ENCODE assay signal across 19 cellular contexts in genomic region chr5:180299526-180299925, GRCh38. TPM values are rescaled to one million over a fixed set of nuclear protein-coding genes. Genes with fewer than 3 reads are reported as not detected.
"Had no signal": no experiment of that assay in that cellular context is flagged by ENCODE, and none has a peak within 500 bp of the region (broad histone marks: within the 10 kb centered on the region; RNA-seq: fewer than 3 reads in every experiment).

No MANE protein-coding gene starts in this region.

- H3K27ac Mint-ChIP-seq: dendritic cell treated with granulocyte-macrophage colony-stimulating factor and Interleukin-4, amounts not matched to agents 40 ng/mL and 50 ng/mL, for 4 days; effector memory CD8-positive, alpha-beta T cell; immature natural killer cell; naive thymus-derived CD4-positive, alpha-beta T cell had no signal

- ATAC-seq: effector memory CD8-positive, alpha-beta T cell; foreskin keratinocyte; gastroesophageal sphincter; heart left ventricle; left lung; left ventricle myocardium superior; lower lobe of right lung; naive thymus-derived CD4-positive, alpha-beta T cell had no signal

- DNase-seq: cortex of kidney; effector CD8-positive, alpha-beta T cell; effector memory CD8-positive, alpha-beta T cell; foreskin keratinocyte; heart left ventricle; hypothalamus; immature natural killer cell; left cardiac atrium; left lung; left ventricle myocardium superior; lower lobe of right lung; mesenchymal stem cell; midbrain; naive thymus-derived CD4-positive, alpha-beta T cell had no signal

- H3K9me3 Mint-ChIP-seq: dendritic cell treated with granulocyte-macrophage colony-stimulating factor and Interleukin-4, amounts not matched to agents 40 ng/mL and 50 ng/mL, for 4 days; effector memory CD8-positive, alpha-beta T cell; immature natural killer cell; naive thymus-derived CD4-positive, alpha-beta T cell had no signal

- H3K27me3 ChIP-seq: esophagus muscularis mucosa, foreskin keratinocyte, gastroesophageal sphincter, heart left ventricle, hepatocyte, left lung had no signal

- H2AFZ ChIP-seq: hepatocyte had no signal

- H3K27ac ChIP-seq: esophagus muscularis mucosa, foreskin keratinocyte, gastroesophageal sphincter, heart left ventricle, hepatocyte, left lung, lower lobe of right lung had no signal

- H3K4me3 Mint-ChIP-seq: dendritic cell treated with granulocyte-macrophage colony-stimulating factor and Interleukin-4, amounts not matched to agents 40 ng/mL and 50 ng/mL, for 4 days; effector memory CD8-positive, alpha-beta T cell; immature natural killer cell; naive thymus-derived CD4-positive, alpha-beta T cell had no signal

- H3K4me2 ChIP-seq: hepatocyte had no signal

- H3K27me3 Mint-ChIP-seq: effector memory CD8-positive, alpha-beta T cell had no signal

- H3K79me2 ChIP-seq: hepatocyte had no signal

- H3K36me3 Mint-ChIP-seq: immature natural killer cell; naive thymus-derived CD4-positive, alpha-beta T cell had no signal

- H3K4me3 ChIP-seq: esophagus muscularis mucosa, gastroesophageal sphincter, heart left ventricle, hepatocyte, left lung, lower lobe of right lung had no signal

- H3K4me1 ChIP-seq: esophagus muscularis mucosa, foreskin keratinocyte, gastroesophageal sphincter, heart left ventricle, left lung, lower lobe of right lung had no signal

- H3K9me3 ChIP-seq: esophagus muscularis mucosa, gastroesophageal sphincter, heart left ventricle, left lung, lower lobe of right lung had no signal

RNA-seq across cellular contexts. Expression of gene GFPT2, which starts 53.6 kb away (rescaled TPM):
- polyA plus RNA-seq: immature natural killer cell; keratinocyte; naive thymus-derived CD4-positive, alpha-beta T cell had no signal
